ENCODE assay signal across 9 cellular contexts in genomic region chr1:212635141-212635601, GRCh38. TPM values are rescaled to one million over a fixed set of nuclear protein-coding genes. Genes with fewer than 3 reads are reported as not detected.
DNase-seq lines count a peak whose midpoint lies in the region; ATAC-seq and TF ChIP-seq lines count a peak whose summit lies in the region.
"Had no signal": no experiment of that assay in that cellular context is flagged by ENCODE, and none has a peak within 500 bp of the region (broad histone marks: within the 10 kb centered on the region; RNA-seq: fewer than 3 reads in every experiment).

No MANE protein-coding gene starts in this region.

- peak overlapping the region; percentile 98 for H3K27ac ChIP-seq in KOPT-K1 (ENCODE audit: low read depth, low read length, poor library complexity, severe bottlenecking)
- peak overlapping the region; percentile 72 to 76 for H3K27ac ChIP-seq in coronary artery
- H3K27ac ChIP-seq in psoas muscle = peak overlapping the region; percentile 75
- peak overlapping the region in 6 of 59 donors; percentile 8 to 88 (median 62) for H3K27ac ChIP-seq in dorsolateral prefrontal cortex

- intact Hi-C loops in psoas muscle (cut with DNase I) (no loop called here), dorsolateral prefrontal cortex (cut with DNase I) (no loop called here)

- H3K4me3 ChIP-seq in coronary artery = no peak overlapping the region
- H3K4me3 ChIP-seq in psoas muscle = no peak overlapping the region
- H3K4me3 ChIP-seq in dorsolateral prefrontal cortex = no peak overlapping the region

- POLR2A ChIA-PET in GM10248 (lab: Yijun Ruan, JAX) = no interaction called here

- H3K27me3 ChIP-seq in psoas muscle (ENCODE audit: insufficient read depth in 3 of 3, low read length in 2 of 3) = peaks cover 0 to 7% (median 0%) of the 10 kb centered on the region in 3 donors
- no peaks in the 10 kb centered on the region for H3K27me3 ChIP-seq in dorsolateral prefrontal cortex

- H3K4me1 ChIP-seq in psoas muscle = peaks cover 4% of the 10 kb centered on the region

- TF ChIP-seq CTCF in GM10248 (IDR thresholded peaks at IDR 0.05; ENCODE audit: control extremely low read depth, extremely low read depth, low read depth, missing control alignments) (no peak), coronary artery (IDR thresholded peaks at IDR 0.05) (no peak), psoas muscle (IDR thresholded peaks at IDR 0.05) (no peak), dorsolateral prefrontal cortex (IDR thresholded peaks at IDR 0.05 in 54 of 56, conservative IDR thresholded peaks at IDR 0.05 in 2 of 56; ENCODE audit: low read depth in 1 of 56, partially characterized antibody in 56 of 56) (no peak)

- H3K36me3 ChIP-seq in KOPT-K1 (ENCODE audit: insufficient read depth, low read length) (no peaks in the 10 kb centered on the region), psoas muscle (ENCODE audit: insufficient read depth in 1 of 2, low read depth in 1 of 2) (no peaks in the 10 kb centered on the region)

- CTCF ChIA-PET in GM10248 (lab: Yijun Ruan, JAX) = interaction anchor here (0.8 to 1.7 kb wide), 4 partner anchors 13 to 170 kb away, joined by 3 to 4 read pairs (median 3); no protein-coding TSS in a partner anchor

- DNase-seq in GM10248 (ENCODE audit: extremely low spot score) (peak; percentile 32), coronary artery (ENCODE audit: low spot score) (no peak), psoas muscle (no peak), GM19240 (ENCODE audit: insufficient read length, low spot score) (no peak), dorsolateral prefrontal cortex (no peak)
- DNase-seq: NCI-H510A treated with DMSO at 0.1 percent for 48 hours had no signal

- ATAC-seq in psoas muscle = no peak
- no peak for ATAC-seq in GM21528 (IDR thresholded peaks at IDR 0.05; ENCODE audit: low FRiP score, unreplicated experiment)
- no peak for ATAC-seq in HG02870 (IDR thresholded peaks at IDR 0.05; ENCODE audit: unreplicated experiment)

- peaks cover 5% of the 10 kb centered on the region for H3K9me3 ChIP-seq in KOPT-K1 (ENCODE audit: insufficient read depth, low read length, poor library complexity, severe bottlenecking)
- H3K9me3 ChIP-seq in psoas muscle = no peaks in the 10 kb centered on the region

RNA-seq across cellular contexts. Expression of gene ATF3, which starts 26.6 kb away (rescaled TPM):
- 10 to 100 TPM; 13.5 to 51.3 (median 26.3) TPM for total RNA-seq in psoas muscle
- polyA plus RNA-seq in psoas muscle = 10 to 100 TPM in 2 of 3 donors, 1 to 10 TPM in 1; 6.6 to 29.2 (median 10.1) TPM
- total RNA-seq in dorsolateral prefrontal cortex = 100 to 1,000 TPM in 1 of 120 experiments, 10 to 100 TPM in 70, 1 to 10 TPM in 49; 2.2 to 116 (median 11.2) TPM
